ENCODE assay signal across 7 cellular contexts in the genomic region with DNA sequence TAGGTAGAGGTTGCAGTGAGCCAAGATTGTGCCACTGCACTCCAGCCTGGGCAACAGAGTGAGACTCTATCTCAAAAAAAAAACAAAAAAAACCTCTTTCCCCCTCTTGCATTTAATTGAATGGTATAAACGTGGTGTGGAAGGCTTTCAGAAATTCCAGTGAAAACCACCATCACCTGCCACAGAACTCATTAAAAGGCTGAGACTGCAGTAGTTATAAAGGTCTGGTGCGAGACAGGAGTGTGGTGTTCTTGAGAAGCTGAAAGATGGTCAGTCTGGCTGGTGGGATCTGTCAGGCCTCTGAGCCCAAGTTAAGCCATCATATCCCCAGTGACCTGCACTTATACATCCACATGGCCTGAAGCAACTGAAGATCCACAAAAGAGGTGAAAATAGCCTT. TPM values are rescaled to one million over a fixed set of nuclear protein-coding genes. Genes with fewer than 3 reads are reported as not detected.
A peak's percentile ranks its signal among the peaks of the same experiment; 100 is the strongest.
DNase-seq lines count a peak whose midpoint lies in the region; ATAC-seq, FAIRE-seq and TF ChIP-seq lines count a peak whose summit lies in the region.
"Not testable (repeated sequence)": the region's sequence is repeated elsewhere in the genome, so short reads cannot be mapped to it uniquely, and the experiment has no call there.

No MANE protein-coding gene starts in this region.

- H4K91ac ChIP-seq in IMR-90 (ENCODE audit: insufficient read depth, low read depth, low read length) = peak overlapping the region; percentile 95

- DNase-seq in EL (peak; percentile 24), astrocyte of the hippocampus (ENCODE audit: low read depth, low spot score) (peak; percentile 67), renal cortical epithelial cell (ENCODE audit: low read depth) (peak; percentile 51)
- DNase-seq in IMR-90; RWPE1 (ENCODE audit: low spot score); endothelial cell of umbilical vein (ENCODE audit: low read depth, low spot score); keratinocyte (ENCODE audit: low read depth, low spot score): not testable (repeated sequence)

- intact Hi-C loops in IMR-90 (cut with micrococcal nuclease); endothelial cell of umbilical vein (cut with micrococcal nuclease): not testable (repeated sequence)

- TSS peak; percentile 45 for BruUV-seq in IMR-90 (replicated peaks; lab: Mats Ljungman, UMichigan)
- TSS peak; percentile 62 for BruUV-seq in endothelial cell of umbilical vein (replicated peaks; lab: Mats Ljungman, UMichigan)

- H2BK15ac ChIP-seq in IMR-90 (ENCODE audit: low read depth, low read length) = peak overlapping the region; percentile 89; the same call in 1 of the 3 replicates

- peak overlapping the region; percentile 93 for H3K14ac ChIP-seq in IMR-90 (replicated peaks; ENCODE audit: low read depth, low read length)

- not testable (repeated sequence) for TF ChIP-seq RAD21 in IMR-90 (IDR thresholded peaks at IDR 0.05; ENCODE audit: low read length)

- H3K4me1 ChIP-seq in IMR-90 (ENCODE audit: control insufficient read depth, insufficient read depth, low read length) = peaks cover 10% of the 10 kb centered on the region
- H3K4me1 ChIP-seq in endothelial cell of umbilical vein (ENCODE audit: control insufficient read depth, extremely low read depth, insufficient read depth, low read length) = peaks cover 21% of the 10 kb centered on the region
- peaks cover 23% of the 10 kb centered on the region for H3K4me1 ChIP-seq in keratinocyte (ENCODE audit: control insufficient read depth, extremely low read depth, insufficient read depth, low read length)

- not testable (repeated sequence) for H3K36me3 ChIP-seq in IMR-90 (ENCODE audit: control insufficient read depth, insufficient read depth, low read length); endothelial cell of umbilical vein (ENCODE audit: control insufficient read depth in 2 of 2, extremely low read depth in 1 of 2, insufficient read depth in 2 of 2, low read length in 2 of 2); keratinocyte (ENCODE audit: control insufficient read depth in 2 of 2, extremely low read depth in 1 of 2, insufficient read depth in 2 of 2, low read length in 2 of 2)

- H4K8ac ChIP-seq in IMR-90 (ENCODE audit: low read depth in 2 of 2, low read length in 2 of 2) = peak overlapping the region; percentile 11 to 88

- FAIRE-seq in endothelial cell of umbilical vein (lab: Jason Lieb, UNC); keratinocyte (lab: Jason Lieb, UNC): not testable (repeated sequence)

- WGBS in IMR-90 (ENCODE audit: extremely low coverage in 2 of 2, insufficient read length in 1 of 2), 2 experiments = no CpG with 5 or more reads among the region's 2 CpGs

- H3K56ac ChIP-seq in IMR-90 (ENCODE audit: extremely low read depth, insufficient read depth, low read length) = peak overlapping the region; percentile 62

- peak overlapping the region; percentile 90 for H2BK5ac ChIP-seq in IMR-90 (ENCODE audit: low read depth, low read length, poor library complexity, severe bottlenecking)

- peak overlapping the region; percentile 95 for H3K27ac ChIP-seq in IMR-90 (ENCODE audit: insufficient read depth, low read length)
- peak overlapping the region; percentile 92 for H3K27ac ChIP-seq in RWPE1
- peak overlapping the region; percentile 77 for H3K27ac ChIP-seq in endothelial cell of umbilical vein (ENCODE audit: insufficient read depth, low read depth, low read length)
- not testable (repeated sequence) for H3K27ac ChIP-seq in keratinocyte (ENCODE audit: control insufficient read depth, insufficient read depth, low read length)

- peak overlapping the region; percentile 95 for H3K4ac ChIP-seq in IMR-90 (ENCODE audit: low read depth, low read length)

- not testable (repeated sequence) for TF ChIP-seq CTCF in IMR-90 (conservative IDR thresholded peaks at IDR 0.05; ENCODE audit: low read depth, low read length); RWPE1 (conservative IDR thresholded peaks at IDR 0.05; ENCODE audit: low read depth); endothelial cell of umbilical vein (IDR thresholded peaks at IDR 0.05; ENCODE audit: extremely low read depth in 1 of 2, insufficient read depth in 1 of 2, low read depth in 1 of 2, low read length in 2 of 2); keratinocyte (optimal IDR thresholded peaks at IDR 0.05 in 1 of 3, IDR thresholded peaks at IDR 0.05 in 1 of 3, conservative IDR thresholded peaks at IDR 0.05 in 1 of 3; ENCODE audit: extremely low read depth in 1 of 3, insufficient read depth in 2 of 3, low read length in 3 of 3)

- H3K9me3 ChIP-seq in IMR-90 (ENCODE audit: control insufficient read depth, insufficient read depth, low read length); endothelial cell of umbilical vein (replicated peaks; ENCODE audit: control insufficient read depth, insufficient read depth, low read length); keratinocyte (ENCODE audit: control insufficient read depth, low read depth, low read length): not testable (repeated sequence)

- peak overlapping the region; percentile 90 for H3K18ac ChIP-seq in IMR-90 (ENCODE audit: low read depth, low read length)

- H3K4me2 ChIP-seq in IMR-90 (ENCODE audit: low read depth, low read length) = not testable (repeated sequence)
- H3K4me2 ChIP-seq in endothelial cell of umbilical vein (ENCODE audit: insufficient read depth, low read length) = peak overlapping the region; percentile 64
- H3K4me2 ChIP-seq in keratinocyte (ENCODE audit: control insufficient read depth, extremely low read depth, insufficient read depth, low read depth, low read length) = peak overlapping the region; percentile 51

- not testable (repeated sequence) for H2AFZ ChIP-seq in IMR-90 (replicated peaks; ENCODE audit: low read length, poor library complexity); keratinocyte (ENCODE audit: control insufficient read depth, low read length)
- H2AFZ ChIP-seq in endothelial cell of umbilical vein (ENCODE audit: low read depth, low read length) = peak overlapping the region; percentile 48

- H2BK20ac ChIP-seq in IMR-90 (ENCODE audit: low read depth, low read length) = peak overlapping the region; percentile 100

- H4K5ac ChIP-seq in IMR-90 (ENCODE audit: low read depth, low read length) = peak overlapping the region; percentile 80

- in situ Hi-C loops in IMR-90 (cut with MboI; ENCODE audit: low sequenced_read_pairs) = loop anchor here (25.0 kb wide), 1 partner anchor 762 kb away; the partner anchor contains the start of gene NFKBIA

- H3K27me3 ChIP-seq in IMR-90 (ENCODE audit: control insufficient read depth, insufficient read depth, low read length); endothelial cell of umbilical vein (ENCODE audit: control insufficient read depth in 2 of 2, insufficient read depth in 2 of 2, low read length in 2 of 2); keratinocyte (ENCODE audit: control insufficient read depth, extremely low read depth, insufficient read depth, low read length): not testable (repeated sequence)

- CTCF ChIA-PET in IMR-90 (lab: Yijun Ruan, JAX) (interaction anchor here (0.6 to 1.2 kb wide), 2 partner anchors 23 to 44 kb away, joined by 3 to 4 read pairs; no protein-coding TSS in a partner anchor), endothelial cell of umbilical vein (lab: Charles Lee) (interaction anchor here (1.4 kb wide), 1 partner anchor 8 kb away, joined by 3 read pairs; no protein-coding TSS in a partner anchor)
- CTCF ChIA-PET in RWPE1 (lab: Yijun Ruan, JAX) = not testable (repeated sequence)

- peak overlapping the region; percentile 91 for H2AK5ac ChIP-seq in IMR-90 (ENCODE audit: low read depth, low read length)

- H3K23ac ChIP-seq in IMR-90 (ENCODE audit: low read depth, low read length) = peak overlapping the region; percentile 91; the same call in 1 of the 2 replicates

- not testable (repeated sequence) for TF ChIP-seq POLR2A in IMR-90 (IDR thresholded peaks at IDR 0.05; ENCODE audit: low read depth, low read length); endothelial cell of umbilical vein (IDR thresholded peaks at IDR 0.05; ENCODE audit: low read depth, low read length)

- dilution Hi-C loops in IMR-90 (cut with HindIII; ENCODE audit: low sequenced_read_pairs, unreplicated experiment); endothelial cell of umbilical vein (cut with MboI; ENCODE audit: extremely low pct_ligation_motif_present, low sequenced_read_pairs); keratinocyte (cut with MboI; ENCODE audit: extremely low pct_ligation_motif_present, low sequenced_read_pairs): not testable (repeated sequence)

- not testable (repeated sequence) for H4K20me1 ChIP-seq in IMR-90 (ENCODE audit: insufficient read depth, low read length); endothelial cell of umbilical vein (replicated peaks; ENCODE audit: control insufficient read depth, extremely low read depth, insufficient read depth, low read length); keratinocyte (ENCODE audit: control insufficient read depth, extremely low read depth, insufficient read depth, low read length)

- H2AK9ac ChIP-seq in IMR-90 (replicated peaks; ENCODE audit: low read depth, low read length, poor library complexity) = peak overlapping the region; percentile 77

- not testable (repeated sequence) for H3K9me1 ChIP-seq in IMR-90 (ENCODE audit: insufficient read depth, low read length); endothelial cell of umbilical vein (replicated peaks; ENCODE audit: control insufficient read depth, extremely low read depth, insufficient read depth, low read length); keratinocyte (ENCODE audit: control insufficient read depth, extremely low read depth, insufficient read depth, low read length)

- peak overlapping the region; percentile 98 for H2BK120ac ChIP-seq in IMR-90 (ENCODE audit: low read depth, low read length)

- not testable (repeated sequence) for H3K79me1 ChIP-seq in IMR-90 (ENCODE audit: low read depth in 1 of 2, low read length in 2 of 2)

- H3K79me2 ChIP-seq in endothelial cell of umbilical vein (ENCODE audit: control insufficient read depth, insufficient read depth, low read length); keratinocyte (ENCODE audit: control insufficient read depth, insufficient read depth, low read length): not testable (repeated sequence)

- not testable (repeated sequence) for H3K9ac ChIP-seq in IMR-90 (ENCODE audit: low read depth, low read length); keratinocyte (ENCODE audit: control insufficient read depth, extremely low read depth, insufficient read depth, low read length)
- H3K9ac ChIP-seq in endothelial cell of umbilical vein (replicated peaks; ENCODE audit: extremely low read depth, insufficient read depth, low read length) = peak overlapping the region; percentile 42

- POLR2A ChIA-PET in IMR-90 (lab: Charles Lee; ENCODE audit: unreplicated experiment); RWPE1 (lab: Yijun Ruan, JAX; ENCODE audit: low non-redundant PET): not testable (repeated sequence)
- POLR2A ChIA-PET in endothelial cell of umbilical vein (lab: Charles Lee) = interaction anchor here (0.5 to 0.7 kb wide), 2 partner anchors 12 to 321 kb away, joined by 3 read pairs; no protein-coding TSS in a partner anchor

- not testable (repeated sequence) for ATAC-seq in IMR-90 (ENCODE audit: low read depth)

- H3K4me3 ChIP-seq in IMR-90 (ENCODE audit: insufficient read depth, low read depth, low read length); endothelial cell of umbilical vein (replicated peaks in 1 of 3; ENCODE audit: insufficient read depth in 1 of 3, low read depth in 1 of 3, low read length in 3 of 3); keratinocyte (ENCODE audit: control insufficient read depth in 2 of 3, extremely low read depth in 1 of 3, insufficient read depth in 2 of 3, low read depth in 1 of 3, low read length in 3 of 3): not testable (repeated sequence)

RNA-seq across cellular contexts. Expression of gene SNX6, which starts 20.1 kb away (rescaled TPM):
- total RNA-seq in IMR-90 (2012; rRNA removed) = 116 and 166 TPM in 2 replicates
- 67.8 and 127 TPM in 2 replicates for polyA plus RNA-seq in IMR-90 (2012; rRNA removed)
- polyA plus RNA-seq in IMR-90 (2012; cell fraction: cytosol; rRNA removed) = 21.2 and 26.8 TPM in 2 replicates
- polyA plus RNA-seq in IMR-90 (2012; cell fraction: nucleus; rRNA removed; ENCODE audit: low replicate concordance) = 12.0 and 87.6 TPM in 2 replicates
- total RNA-seq in endothelial cell of umbilical vein = 91.6 and 95.1 TPM in 2 replicates
- polyA plus RNA-seq in endothelial cell of umbilical vein = 69.3 and 120 TPM in 2 replicates
- polyA plus RNA-seq in endothelial cell of umbilical vein (2011; cell fraction: cytosol; rRNA removed) = 69.3 and 136 TPM in 2 replicates
- 52.5 and 90.6 TPM in 2 replicates for polyA plus RNA-seq in endothelial cell of umbilical vein (2011; cell fraction: nucleus; rRNA removed)
- 92.0 and 153 TPM in 2 replicates for polyA plus RNA-seq in endothelial cell of umbilical vein (2012)
- polyA minus RNA-seq in endothelial cell of umbilical vein = 28.1 and 35.5 TPM in 2 replicates
- 18.3 TPM for polyA minus RNA-seq in endothelial cell of umbilical vein (2011; cell fraction: cytosol; rRNA and poly(A)+ RNA removed)
- 27.8 and 33.3 TPM in 2 replicates for polyA minus RNA-seq in endothelial cell of umbilical vein (2011; cell fraction: nucleus; rRNA and poly(A)+ RNA removed)
- 83.1 to 139 TPM (median 137 TPM) in 3 replicates for polyA plus RNA-seq in keratinocyte
- 107 TPM for polyA plus RNA-seq in keratinocyte (2011; ENCODE audit: low read depth)
- 95.5 and 133 TPM in 2 replicates for polyA plus RNA-seq in keratinocyte (2011; cell fraction: cytosol; rRNA removed)
- 59.8 and 99.5 TPM in 2 replicates for polyA plus RNA-seq in keratinocyte (2011; cell fraction: nucleus; rRNA removed)
- polyA plus RNA-seq in keratinocyte (2012; ENCODE audit: low replicate concordance) = 80.5 and 106 TPM in 2 replicates
- polyA minus RNA-seq in keratinocyte = 5.8 to 70.3 TPM (median 46.9 TPM) in 3 replicates
- 42.4 TPM for polyA minus RNA-seq in keratinocyte (2011; cell fraction: cytosol; rRNA and poly(A)+ RNA removed)
- 18.8 and 51.4 TPM in 2 replicates for polyA minus RNA-seq in keratinocyte (2011; cell fraction: nucleus; rRNA and poly(A)+ RNA removed)
- 377 and 390 TPM in 2 replicates for total RNA-seq in renal cortical epithelial cell
